23 cellular contexts compared by ENCODE assay signal in genomic region chr7:120028636-120029035, GRCh38.
"Had no signal": no experiment of that assay in that cellular context is flagged by ENCODE, and none has a peak within 500 bp of the region (broad histone marks: within the 10 kb centered on the region; RNA-seq: fewer than 3 reads in every experiment).

No MANE protein-coding gene starts in this region.

- FAIRE-seq: endothelial cell of umbilical vein had no signal

- H3K4me1 ChIP-seq: breast epithelium, esophagus muscularis mucosa, psoas muscle, stomach had no signal

- H3K9me3 Mint-ChIP-seq: activated CD4-positive, alpha-beta T cell treated with anti-CD3 and anti-CD28 coated beads, Interleukin-2, amount 10 ng/mL, durations not matched to agents 7 days and 5 days; activated T-cell treated with anti-CD3 and anti-CD28 coated beads, Interleukin-2, amount 50 U/mL, for 4 hours; dendritic cell treated with granulocyte-macrophage colony-stimulating factor and Interleukin-4, amounts not matched to agents 40 ng/mL and 50 ng/mL, for 4 days; type B pancreatic cell had no signal

- H3K4me1 Mint-ChIP-seq: activated CD4-positive, alpha-beta T cell treated with anti-CD3 and anti-CD28 coated beads, Interleukin-2, amount 10 ng/mL, durations not matched to agents 7 days and 5 days; immature natural killer cell; naive thymus-derived CD4-positive, alpha-beta T cell had no signal

- H3K27me3 ChIP-seq: breast epithelium, esophagus muscularis mucosa, stomach had no signal

- H3K27ac Mint-ChIP-seq: activated CD4-positive, alpha-beta T cell treated with anti-CD3 and anti-CD28 coated beads, Interleukin-2, amount 10 ng/mL, durations not matched to agents 7 days and 5 days; activated CD8-positive, alpha-beta T cell treated with anti-CD3 and anti-CD28 coated beads, Interleukin-2, amount 10 ng/mL, durations not matched to agents 7 days and 5 days; activated naive CD4-positive, alpha-beta T cell treated with anti-CD3 and anti-CD28 coated beads for 36 hours; dendritic cell treated with granulocyte-macrophage colony-stimulating factor and Interleukin-4, amounts not matched to agents 40 ng/mL and 50 ng/mL, for 4 days; immature natural killer cell; naive thymus-derived CD4-positive, alpha-beta T cell; type B pancreatic cell had no signal

- ATAC-seq: activated CD4-positive, CD25-positive, alpha-beta regulatory T cell treated with anti-CD3 and anti-CD28 coated beads, Interleukin-2, amount 50 U/mL, for 24 hours; activated CD8-positive, alpha-beta T cell treated with anti-CD3 and anti-CD28 coated beads, Interleukin-2, amount 10 ng/mL, durations not matched to agents 7 days and 5 days; activated T-cell treated with anti-CD3 and anti-CD28 coated beads, Interleukin-2, amount 50 U/mL, for 4 hours; left ventricle myocardium superior; naive thymus-derived CD4-positive, alpha-beta T cell; psoas muscle; right cardiac atrium had no signal

- H3K36me3 ChIP-seq: breast epithelium, esophagus muscularis mucosa, stomach had no signal

- H3K36me3 Mint-ChIP-seq: immature natural killer cell; naive thymus-derived CD4-positive, alpha-beta T cell; type B pancreatic cell had no signal

- H3K4me3 Mint-ChIP-seq: activated CD4-positive, alpha-beta T cell treated with anti-CD3 and anti-CD28 coated beads, Interleukin-2, amount 10 ng/mL, durations not matched to agents 7 days and 5 days; activated CD8-positive, alpha-beta T cell treated with anti-CD3 and anti-CD28 coated beads, Interleukin-2, amount 10 ng/mL, durations not matched to agents 7 days and 5 days; activated naive CD4-positive, alpha-beta T cell treated with anti-CD3 and anti-CD28 coated beads for 36 hours; activated T-cell treated with anti-CD3 and anti-CD28 coated beads, Interleukin-2, amount 50 U/mL, for 4 hours; dendritic cell treated with granulocyte-macrophage colony-stimulating factor and Interleukin-4, amounts not matched to agents 40 ng/mL and 50 ng/mL, for 4 days; immature natural killer cell; naive thymus-derived CD4-positive, alpha-beta T cell; type B pancreatic cell had no signal

- DNase-seq: activated CD4-positive, alpha-beta T cell treated with anti-CD3 and anti-CD28 coated beads, Interleukin-2, amount 10 ng/mL, durations not matched to agents 7 days and 5 days; activated CD8-positive, alpha-beta T cell treated with anti-CD3 and anti-CD28 coated beads, Interleukin-2, amount 10 ng/mL, durations not matched to agents 7 days and 5 days; activated naive CD4-positive, alpha-beta T cell treated with anti-CD3 and anti-CD28 coated beads for 36 hours; activated T-cell treated with anti-CD3 and anti-CD28 coated beads, Interleukin-2, amount 50 U/mL, for 4 hours; aorta; cerebellar nuclear complex; effector memory CD4-positive, alpha-beta T cell; immature natural killer cell; left ventricle myocardium superior; naive thymus-derived CD4-positive, alpha-beta T cell; psoas muscle; right cardiac atrium; stimulated activated CD4-positive, alpha-beta T cell treated with anti-CD3 and anti-CD28 coated beads, Interleukin-15, amount 100 ng/mL, for 24 hours; stimulated activated CD4-positive, alpha-beta T cell treated with anti-CD3 and anti-CD28 coated beads, Interleukin-2, amount 100 ng/mL, for 48 hours; stomach; T1000 had no signal

- H3K4me3 ChIP-seq: breast epithelium, esophagus muscularis mucosa, psoas muscle, skin epidermis, stomach had no signal

- H3K27me3 Mint-ChIP-seq: activated CD4-positive, alpha-beta T cell treated with anti-CD3 and anti-CD28 coated beads, Interleukin-2, amount 10 ng/mL, durations not matched to agents 7 days and 5 days; dendritic cell treated with granulocyte-macrophage colony-stimulating factor and Interleukin-4, amounts not matched to agents 40 ng/mL and 50 ng/mL, for 4 days; naive thymus-derived CD4-positive, alpha-beta T cell; type B pancreatic cell had no signal

- H3K9me3 ChIP-seq: breast epithelium, esophagus muscularis mucosa, psoas muscle, stomach had no signal

- H3K27ac ChIP-seq: breast epithelium, esophagus muscularis mucosa, psoas muscle, skin epidermis, stomach had no signal
